ENCODE assay signal across 30 cellular contexts in the genomic region with DNA sequence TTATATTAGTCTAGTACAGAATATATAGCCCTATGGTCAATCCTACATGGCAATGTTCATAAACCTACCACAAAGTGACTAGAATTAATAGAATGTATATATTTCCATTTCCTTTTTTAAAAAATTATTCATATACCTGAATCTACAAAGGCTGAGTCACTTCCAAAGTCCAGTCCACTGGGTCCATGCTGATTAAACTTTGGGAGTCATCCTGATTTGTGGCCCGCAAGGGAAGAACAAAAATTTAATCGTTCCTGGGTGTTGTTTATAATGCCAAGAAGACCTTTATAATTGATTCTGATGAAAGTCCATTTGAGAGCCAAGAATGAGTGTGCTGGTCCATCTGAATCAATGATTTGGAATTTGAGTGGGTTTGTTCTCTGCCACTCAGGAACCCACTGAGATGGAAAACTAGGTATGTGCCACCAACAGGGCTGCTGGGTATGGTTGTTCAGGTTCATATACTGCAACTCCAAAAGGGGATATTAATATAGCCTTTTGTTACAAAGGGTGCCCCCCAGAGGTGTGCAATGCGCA.
DNase-seq lines count a peak whose midpoint lies in the region; ATAC-seq, FAIRE-seq and TF ChIP-seq lines count a peak whose summit lies in the region.
"Had no signal": no experiment of that assay in that cellular context is flagged by ENCODE, and none has a peak within 500 bp of the region (broad histone marks: within the 10 kb centered on the region; RNA-seq: fewer than 3 reads in every experiment).

No MANE protein-coding gene starts in this region.

- intact Hi-C loops in mammary epithelial cell (cut with micrococcal nuclease): no loop called here

- no peak for ATAC-seq in GM19397 (IDR thresholded peaks at IDR 0.05; ENCODE audit: unreplicated experiment)
- ATAC-seq: CD8-positive, alpha-beta T cell; GM23338 had no signal

- CTCF ChIA-PET in mammary epithelial cell (lab: Charles Lee; ENCODE audit: low non-redundant PET): no interaction called here

- no peak overlapping the region for H3K27ac ChIP-seq in C4-2B
- H3K27ac ChIP-seq in astrocyte (ENCODE audit: low read depth, low read length): no peak overlapping the region
- H3K27ac ChIP-seq in mammary epithelial cell (ENCODE audit: insufficient read depth, low read depth, low read length): no peak overlapping the region
- H3K27ac ChIP-seq: BLaER1 treated with 17β-estradiol and CSF1 and Interleukin-3, amounts not matched to agents 10 nM and 100 nM; KMS-11; PC-9; SJSA1 had no signal

- H3K4me1 ChIP-seq in astrocyte (ENCODE audit: insufficient read depth, low read length) (no peaks in the 10 kb centered on the region), mammary epithelial cell (ENCODE audit: insufficient read depth, low read length) (no peaks in the 10 kb centered on the region)
- H3K4me1 ChIP-seq: BLaER1 treated with 17β-estradiol and CSF1 and Interleukin-3, amounts not matched to agents 10 nM and 100 nM; Caco-2; HAP-1; SJSA1 had no signal

- no TSS peak for BruUV-seq in mammary epithelial cell (replicated peaks; lab: Mats Ljungman, UMichigan)

- H3K9ac ChIP-seq in astrocyte (ENCODE audit: low read length) (no peak overlapping the region), mammary epithelial cell (ENCODE audit: insufficient read depth, low read length) (no peak overlapping the region)
- H3K9ac ChIP-seq: BLaER1 treated with 17β-estradiol and CSF1 and Interleukin-3, amounts not matched to agents 10 nM and 100 nM; KMS-11 had no signal

- no peaks in the 10 kb centered on the region for H3K36me3 ChIP-seq in astrocyte (ENCODE audit: insufficient read depth, low read length)
- no peaks in the 10 kb centered on the region for H3K36me3 ChIP-seq in mammary epithelial cell (ENCODE audit: insufficient read depth, low read length)
- H3K36me3 ChIP-seq: BLaER1 treated with 17β-estradiol and CSF1 and Interleukin-3, amounts not matched to agents 10 nM and 100 nM; HAP-1; SJSA1 had no signal

- no peaks in the 10 kb centered on the region for H4K20me1 ChIP-seq in astrocyte (ENCODE audit: insufficient read depth, low read length)
- no peaks in the 10 kb centered on the region for H4K20me1 ChIP-seq in mammary epithelial cell (ENCODE audit: insufficient read depth, low read length)
- H4K20me1 ChIP-seq: BLaER1 treated with 17β-estradiol and CSF1 and Interleukin-3, amounts not matched to agents 10 nM and 100 nM had no signal

- no peaks in the 10 kb centered on the region for H3K36me3 Mint-ChIP-seq in astrocyte (ENCODE audit: low read depth, unreplicated experiment)
- H3K36me3 Mint-ChIP-seq: CD8-positive, alpha-beta T cell; IgD-negative memory B cell had no signal

- H3K27me3 ChIP-seq in astrocyte (ENCODE audit: insufficient read depth, low read length): no peaks in the 10 kb centered on the region
- peaks cover 3% of the 10 kb centered on the region for H3K27me3 ChIP-seq in mammary epithelial cell (ENCODE audit: insufficient read depth, low read length)
- H3K27me3 ChIP-seq: BLaER1 treated with 17β-estradiol and CSF1 and Interleukin-3, amounts not matched to agents 10 nM and 100 nM; SJSA1 had no signal

- H3K4me2 ChIP-seq in astrocyte (ENCODE audit: low read length) (no peak overlapping the region), mammary epithelial cell (ENCODE audit: insufficient read depth, low read depth, low read length) (no peak overlapping the region)
- H3K4me2 ChIP-seq: BLaER1 treated with 17β-estradiol and CSF1 and Interleukin-3, amounts not matched to agents 10 nM and 100 nM; GM23338; KMS-11; PC-9 had no signal

- H3K27me3 Mint-ChIP-seq in astrocyte (ENCODE audit: low read depth, unreplicated experiment): peaks cover 9% of the 10 kb centered on the region

- H3K9me3 ChIP-seq in astrocyte (ENCODE audit: insufficient read depth, low read depth, low read length): no peaks in the 10 kb centered on the region
- H3K9me3 ChIP-seq in mammary epithelial cell (replicated peaks; ENCODE audit: insufficient read depth, low read length): no peaks in the 10 kb centered on the region
- H3K9me3 ChIP-seq: BLaER1 treated with 17β-estradiol and CSF1 and Interleukin-3, amounts not matched to agents 10 nM and 100 nM; Caco-2; HAP-1; SJSA1 had no signal

- H3K27ac Mint-ChIP-seq in astrocyte (ENCODE audit: unreplicated experiment): no peak overlapping the region
- H3K27ac Mint-ChIP-seq: CD8-positive, alpha-beta T cell; GM23338; HFFc6; IgD-negative memory B cell had no signal

- in situ Hi-C loops in mammary epithelial cell (cut with MboI; ENCODE audit: low sequenced_read_pairs in 2 of 2): no loop called here

- 87% methylated on average over 3 of the region's 3 CpGs for WGBS in mammary epithelial cell (ENCODE audit: low coverage, missing lambda C conversion rate)

- no peaks in the 10 kb centered on the region for H3K79me2 ChIP-seq in astrocyte (ENCODE audit: insufficient read depth, low read length)
- H3K79me2 ChIP-seq in mammary epithelial cell (ENCODE audit: insufficient read depth, low read length): no peaks in the 10 kb centered on the region

- FAIRE-seq in astrocyte (lab: Jason Lieb, UNC): no peak
- FAIRE-seq: A204.1, GM18507 had no signal

- H3K4me3 Mint-ChIP-seq in astrocyte (ENCODE audit: unreplicated experiment): no peak overlapping the region
- H3K4me3 Mint-ChIP-seq: CD8-positive, alpha-beta T cell; GM23338; HFFc6; IgD-negative memory B cell had no signal

- dilution Hi-C loops in mammary epithelial cell (cut with HindIII; ENCODE audit: low sequenced_read_pairs): no loop called here

- DNase-seq in NCI-H69 (lab: John Stamatoyannopoulos, UW): peak; percentile 6
- no peak for DNase-seq in astrocyte (ENCODE audit: low read depth)
- peak; percentile 54 for DNase-seq in kidney tubule cell (ENCODE audit: low spot score)
- no peak for DNase-seq in mammary epithelial cell
- no peak for DNase-seq in DMS79 treated with DMSO at 0.1 percent for 48 hours (lab: John Stamatoyannopoulos, UW)
- no peak for DNase-seq in NCI-H446 (lab: John Stamatoyannopoulos, UW)
- DNase-seq: Caco-2; CD8-positive, alpha-beta T cell; EL; GDM1; HFFc6; NCI-H1048; NCI-H1417; NCI-H1694; NCI-H2029 treated with DMSO at 0.1 percent for 48 hours; NCI-H526 treated with DMSO at 0.1 percent for 48 hours; PC-9; Right ventricle myocardium superior; RPMI8226; T-helper 1 cell had no signal

- 0 out of 2 replicates have a peak, but pooled peaks have one; percentile 12 for TF ChIP-seq CTCF in C4-2B (conservative IDR thresholded peaks at IDR 0.05)
- peak; percentile 3 for TF ChIP-seq CTCF in astrocyte (IDR thresholded peaks at IDR 0.05; ENCODE audit: insufficient read depth, low read depth, low read length)
- no peak for TF ChIP-seq CTCF in mammary epithelial cell (conservative IDR thresholded peaks at IDR 0.05 in 1 of 2, IDR thresholded peaks at IDR 0.05 in 1 of 2; ENCODE audit: extremely low read depth in 1 of 2, insufficient read depth in 1 of 2, low read depth in 1 of 2, low read length in 2 of 2)

- no peaks in the 10 kb centered on the region for H3K4me1 Mint-ChIP-seq in astrocyte (ENCODE audit: low read depth, unreplicated experiment)
- H3K4me1 Mint-ChIP-seq: GM23338, IgD-negative memory B cell had no signal

- peaks cover 4% of the 10 kb centered on the region for H3K9me3 Mint-ChIP-seq in astrocyte (ENCODE audit: unreplicated experiment)
- H3K9me3 Mint-ChIP-seq: CD8-positive, alpha-beta T cell; GM23338; HFFc6; IgD-negative memory B cell had no signal

- H2AFZ ChIP-seq in astrocyte (ENCODE audit: low read depth, low read length) (no peak overlapping the region), mammary epithelial cell (ENCODE audit: low read depth, low read length) (no peak overlapping the region)
- H2AFZ ChIP-seq: GM23338, PC-9 had no signal

- H3K4me3 ChIP-seq in astrocyte (ENCODE audit: insufficient read depth, low read depth, low read length): no peak overlapping the region
- no peak overlapping the region for H3K4me3 ChIP-seq in mammary epithelial cell (replicated peaks in 1 of 3; ENCODE audit: insufficient read depth in 1 of 3, low read depth in 2 of 3, low read length in 3 of 3)
- H3K4me3 ChIP-seq: BLaER1 treated with 17β-estradiol and CSF1 and Interleukin-3, amounts not matched to agents 10 nM and 100 nM; GM23338; HAP-1; PC-9; SJSA1 had no signal

Comparison
In these comparisons a context has a peak if more than half of its experiments do, and no peak if none do; other contexts are left out.
1. CTCF ChIP-seq: peak in C4-2B (single experiment) and astrocyte (single experiment); none in mammary epithelial cell (0 of 2).
2. DNase-seq: peak in NCI-H69 (single experiment) and kidney tubule cell (single experiment); none in astrocyte (single experiment), mammary epithelial cell (single experiment), DMS79 treated with DMSO at 0.1 percent for 48 hours (single experiment) and NCI-H446 (0 of 2).